ENCODE assay signal across 15 cellular contexts in the genomic region with DNA sequence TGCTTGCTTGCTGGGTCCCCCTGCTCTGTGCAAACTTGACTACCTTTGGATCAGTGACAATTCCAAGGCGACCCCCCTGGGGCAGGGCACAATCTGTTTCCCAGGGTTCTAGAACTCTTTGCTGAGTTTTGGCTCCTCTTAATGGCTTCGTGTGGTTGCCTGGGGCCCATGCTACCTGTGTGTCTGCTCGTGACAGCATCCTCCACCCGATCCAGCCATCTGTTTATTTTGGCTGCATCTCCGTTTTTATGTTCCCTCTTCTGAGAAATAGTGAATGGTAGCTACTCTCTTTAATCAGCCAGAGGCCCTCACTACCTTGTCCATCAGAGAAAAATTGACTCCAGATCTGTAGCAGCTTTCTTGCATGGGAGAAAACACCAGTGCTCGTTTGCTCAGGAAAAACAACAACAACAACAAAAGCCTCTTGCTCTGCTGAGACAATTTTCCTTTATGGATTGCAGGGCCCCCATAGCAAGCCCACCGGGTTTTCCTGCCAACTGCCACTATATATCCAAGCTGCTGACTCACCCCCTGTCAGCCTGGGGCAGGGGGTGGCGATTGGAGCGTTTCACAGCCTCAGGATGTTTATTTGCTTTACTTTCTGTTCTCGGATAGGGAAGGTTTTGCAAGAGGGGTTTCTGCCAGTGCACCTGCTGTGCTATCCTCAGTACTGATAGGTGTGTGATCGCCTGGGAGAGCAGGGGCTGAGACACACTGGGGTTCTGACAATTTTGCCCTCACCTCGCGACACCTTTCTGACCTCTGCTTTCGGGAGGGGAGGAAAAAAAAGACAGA.
DNase-seq lines count a peak whose midpoint lies in the region; FAIRE-seq and TF ChIP-seq lines count a peak whose summit lies in the region.
"Had no signal": no experiment of that assay in that cellular context is flagged by ENCODE, and none has a peak within 500 bp of the region (broad histone marks: within the 10 kb centered on the region; RNA-seq: fewer than 3 reads in every experiment).

No MANE protein-coding gene starts in this region.

- no peak overlapping the region for H3K4me2 ChIP-seq in H9 (ENCODE audit: insufficient read depth, insufficient read length, low read length)

- no peak overlapping the region for H2AFZ ChIP-seq in H9 (ENCODE audit: low read length)

- intact Hi-C loops in ovary (cut with DNase I), result no loop called here
- intact Hi-C loops in kidney (cut with DNase I), result no loop called here

- H2BK5ac ChIP-seq in H9 (ENCODE audit: insufficient read length, low read length), result no peak overlapping the region

- H3K23me2 ChIP-seq in H9 (ENCODE audit: insufficient read length, low read depth, low read length, poor library complexity, severe bottlenecking), result no peaks in the 10 kb centered on the region

- no peak overlapping the region for H2AK5ac ChIP-seq in H9 (ENCODE audit: insufficient read length, low read length)

- DNase-seq in A172 (ENCODE audit: low spot score) (peak; percentile 37), H9 (no peak), NCI-H748 (lab: John Stamatoyannopoulos, UW; ENCODE audit: unreplicated experiment) (peak; percentile 54), endodermal cell (peak; percentile 85), ovary (no peak), activated gamma-delta T cell treated with Interleukin-2 at 50 U/mL for 16 hours (no peak), kidney (no peak), HuH-7.5 (ENCODE audit: low spot score) (no peak)
- DNase-seq: activated CD4-positive, alpha-beta memory T cell treated with anti-CD3 and anti-CD28 coated beads for 36 hours; activated naive CD4-positive, alpha-beta T cell treated with Interleukin-2 at 50 U/mL for 16 hours; esophagus squamous epithelium; natural killer cell; NCI-H1048; T-helper 17 cell; uterus had no signal

- H3K36me3 Mint-ChIP-seq in H9 (ENCODE audit: insufficient read depth in 1 of 3, low read depth in 3 of 3), result no peaks in the 10 kb centered on the region
- no peaks in the 10 kb centered on the region for H3K36me3 Mint-ChIP-seq in endodermal cell (ENCODE audit: low read depth)
- H3K36me3 Mint-ChIP-seq: activated CD4-positive, alpha-beta memory T cell treated with anti-CD3 and anti-CD28 coated beads for 36 hours; natural killer cell had no signal

- H2BK20ac ChIP-seq in H9 (ENCODE audit: low read depth, low read length, poor library complexity, severe bottlenecking), result no peak overlapping the region

- TF ChIP-seq CTCF in H9 (conservative IDR thresholded peaks at IDR 0.05), result no peak
- TF ChIP-seq CTCF in endodermal cell (conservative IDR thresholded peaks at IDR 0.05), result no peak
- TF ChIP-seq CTCF in ovary (IDR thresholded peaks at IDR 0.05), result no peak
- TF ChIP-seq CTCF in kidney (IDR thresholded peaks at IDR 0.05; ENCODE audit: borderline replicate concordance, extremely low read depth, insufficient read depth), result no peak

- H4K8ac ChIP-seq in H9 (replicated peaks; ENCODE audit: insufficient read length, low read depth, low read length), result no peak overlapping the region

- H3K4me1 ChIP-seq in H9 (ENCODE audit: insufficient read depth, low read length) (no peaks in the 10 kb centered on the region), endodermal cell (ENCODE audit: control insufficient read depth, insufficient read depth, low read length) (peaks cover 14% of the 10 kb centered on the region), ovary (ENCODE audit: insufficient read depth) (peaks cover 11% of the 10 kb centered on the region), kidney (ENCODE audit: control insufficient read depth in 1 of 2, insufficient read depth in 1 of 2, low read depth in 1 of 2, low read length in 2 of 2) (no peaks in the 10 kb centered on the region)

- H3K18ac ChIP-seq in H9 (ENCODE audit: insufficient read length, low read depth, low read length), result no peak overlapping the region

- no peak overlapping the region for H2BK15ac ChIP-seq in H9 (ENCODE audit: low read depth, low read length)

- H3K27ac ChIP-seq in H9 (ENCODE audit: insufficient read length, low read depth, low read length), result no peak overlapping the region
- H3K27ac ChIP-seq in endodermal cell (ENCODE audit: low read depth, low read length), result no peak overlapping the region
- H3K27ac ChIP-seq in ovary, result no peak overlapping the region
- no peak overlapping the region for H3K27ac ChIP-seq in kidney (ENCODE audit: low read depth in 2 of 2, low read length in 2 of 2)
- H3K27ac ChIP-seq: esophagus squamous epithelium, uterus had no signal

- H3K4ac ChIP-seq in H9 (ENCODE audit: low read depth, low read length), result no peak overlapping the region

- no peaks in the 10 kb centered on the region for H3K9me3 ChIP-seq in H9 (ENCODE audit: control insufficient read depth, low read depth, low read length)
- H3K9me3 ChIP-seq in endodermal cell (ENCODE audit: control insufficient read depth, low read length), result no peaks in the 10 kb centered on the region
- H3K9me3 ChIP-seq in ovary, result no peaks in the 10 kb centered on the region
- H3K9me3 ChIP-seq in kidney (ENCODE audit: control insufficient read depth in 1 of 2, low read length in 2 of 2), result no peaks in the 10 kb centered on the region
- H3K9me3 ChIP-seq: esophagus squamous epithelium, uterus had no signal

- H3K4me3 ChIP-seq in endodermal cell (ENCODE audit: low read length) (no peak overlapping the region), ovary (no peak overlapping the region), kidney (ENCODE audit: low read length in 2 of 2) (no peak overlapping the region)
- H3K4me3 ChIP-seq: esophagus squamous epithelium, uterus had no signal

- H3K9me3 Mint-ChIP-seq in H9 (no peaks in the 10 kb centered on the region; a peak in 1 of 5 replicates), endodermal cell (peaks cover 1% of the 10 kb centered on the region)
- H3K9me3 Mint-ChIP-seq: natural killer cell had no signal

- H3K9ac ChIP-seq in H9 (ENCODE audit: extremely low read depth, insufficient read length, low read length) (no peak overlapping the region), endodermal cell (ENCODE audit: extremely low read depth, low read length, poor library complexity, severe bottlenecking) (no peak overlapping the region), kidney (ENCODE audit: low read length in 2 of 2) (no peak overlapping the region)

- WGBS in H9 (ENCODE audit: extremely low coverage, insufficient read length, low lambda C conversion rate), result no CpG with 5 or more reads among the region's 14 CpGs
- WGBS in endodermal cell (ENCODE audit: insufficient coverage in 1 of 2, insufficient read length in 1 of 2), 2 experiments, result 51 to 59% methylated on average over 10 to 14 of the region's 14 CpGs
- WGBS in ovary, 3 donors, result 67 to 75% (median 74%) methylated on average over 14 of the region's 14 CpGs

- H3K14ac ChIP-seq in H9 (ENCODE audit: insufficient read depth, low read length), result no peak overlapping the region

- no peak overlapping the region for H2BK120ac ChIP-seq in H9 (ENCODE audit: low read depth, low read length, poor library complexity, severe bottlenecking)

- H3K23ac ChIP-seq in H9 (ENCODE audit: insufficient read length, low read depth, low read length), result no peak overlapping the region

- no peak for TF ChIP-seq POLR2A in ovary (IDR thresholded peaks at IDR 0.05)

- no peak overlapping the region for H4K5ac ChIP-seq in H9 (ENCODE audit: insufficient read length, low read depth, low read length)

- no peak for FAIRE-seq in kidney (lab: Jason Lieb, UNC)

- no peak overlapping the region for H3K4me3 Mint-ChIP-seq in H9
- peak overlapping the region; percentile 6 for H3K4me3 Mint-ChIP-seq in endodermal cell
- H3K4me3 Mint-ChIP-seq: activated CD4-positive, alpha-beta memory T cell treated with anti-CD3 and anti-CD28 coated beads for 36 hours; natural killer cell; T-helper 17 cell had no signal

- H4K91ac ChIP-seq in H9 (ENCODE audit: insufficient read length, low read depth, low read length), result no peak overlapping the region

- no peaks in the 10 kb centered on the region for H3K79me2 ChIP-seq in H9 (ENCODE audit: insufficient read depth, low read length)

- H3K4me1 Mint-ChIP-seq in H9 (peaks cover 22 to 24% of the 10 kb centered on the region in 2 experiments), endodermal cell (peaks cover 20% of the 10 kb centered on the region)
- H3K4me1 Mint-ChIP-seq: T-helper 17 cell had no signal

- H3K36me3 ChIP-seq in endodermal cell (ENCODE audit: control insufficient read depth, insufficient read depth, low read length) (no peaks in the 10 kb centered on the region), ovary (no peaks in the 10 kb centered on the region), kidney (ENCODE audit: control insufficient read depth in 1 of 2, insufficient read depth in 2 of 2, low read length in 2 of 2) (no peaks in the 10 kb centered on the region)
- H3K36me3 ChIP-seq: esophagus squamous epithelium, uterus had no signal

- no peaks in the 10 kb centered on the region for H3K79me1 ChIP-seq in H9 (ENCODE audit: insufficient read depth, low read depth, low read length, poor library complexity, severe bottlenecking)

- H3K27me3 ChIP-seq in H9 (ENCODE audit: insufficient read depth, low read length) (no peaks in the 10 kb centered on the region), endodermal cell (ENCODE audit: control insufficient read depth, insufficient read depth, low read length, poor library complexity, severe bottlenecking) (peaks cover 5% of the 10 kb centered on the region), ovary (no peaks in the 10 kb centered on the region)
- H3K27me3 ChIP-seq: uterus had no signal

- H2BK12ac ChIP-seq in H9 (ENCODE audit: insufficient read length, low read depth, low read length), result no peak overlapping the region

- H3K56ac ChIP-seq in H9 (ENCODE audit: insufficient read length, low read depth, low read length), result no peak overlapping the region

- H3T11ph ChIP-seq in H9 (ENCODE audit: low read length), result no peak overlapping the region

- no peaks in the 10 kb centered on the region for H4K20me1 ChIP-seq in H9 (ENCODE audit: control insufficient read depth, insufficient read depth, insufficient read length)

- TF ChIP-seq EP300 in ovary (IDR thresholded peaks at IDR 0.05), result no peak

- H3K27ac Mint-ChIP-seq in H9, result peak overlapping the region in 2 of 3 experiments; percentile 23 to 53; a peak in 1 of 7 replicates
- peak overlapping the region; percentile 56 for H3K27ac Mint-ChIP-seq in endodermal cell
- H3K27ac Mint-ChIP-seq: activated CD4-positive, alpha-beta memory T cell treated with anti-CD3 and anti-CD28 coated beads for 36 hours; natural killer cell; T-helper 17 cell had no signal

- H3K27me3 Mint-ChIP-seq in H9 (ENCODE audit: low read depth) (peaks cover 5% of the 10 kb centered on the region), endodermal cell (ENCODE audit: insufficient read depth) (peaks cover 39% of the 10 kb centered on the region)
- H3K27me3 Mint-ChIP-seq: activated CD4-positive, alpha-beta memory T cell treated with anti-CD3 and anti-CD28 coated beads for 36 hours; T-helper 17 cell had no signal

Comparison
In these comparisons a context has a peak if more than half of its experiments do, and no peak if none do; other contexts are left out.
1. DNase-seq: peak in A172 (single experiment), NCI-H748 (single experiment) and endodermal cell (single experiment); none in H9 (single experiment), ovary (0 of 5), activated gamma-delta T cell treated with Interleukin-2 at 50 U/mL for 16 hours (single experiment), kidney (single experiment) and HuH-7.5 (single experiment).